In the genomic region with DNA sequence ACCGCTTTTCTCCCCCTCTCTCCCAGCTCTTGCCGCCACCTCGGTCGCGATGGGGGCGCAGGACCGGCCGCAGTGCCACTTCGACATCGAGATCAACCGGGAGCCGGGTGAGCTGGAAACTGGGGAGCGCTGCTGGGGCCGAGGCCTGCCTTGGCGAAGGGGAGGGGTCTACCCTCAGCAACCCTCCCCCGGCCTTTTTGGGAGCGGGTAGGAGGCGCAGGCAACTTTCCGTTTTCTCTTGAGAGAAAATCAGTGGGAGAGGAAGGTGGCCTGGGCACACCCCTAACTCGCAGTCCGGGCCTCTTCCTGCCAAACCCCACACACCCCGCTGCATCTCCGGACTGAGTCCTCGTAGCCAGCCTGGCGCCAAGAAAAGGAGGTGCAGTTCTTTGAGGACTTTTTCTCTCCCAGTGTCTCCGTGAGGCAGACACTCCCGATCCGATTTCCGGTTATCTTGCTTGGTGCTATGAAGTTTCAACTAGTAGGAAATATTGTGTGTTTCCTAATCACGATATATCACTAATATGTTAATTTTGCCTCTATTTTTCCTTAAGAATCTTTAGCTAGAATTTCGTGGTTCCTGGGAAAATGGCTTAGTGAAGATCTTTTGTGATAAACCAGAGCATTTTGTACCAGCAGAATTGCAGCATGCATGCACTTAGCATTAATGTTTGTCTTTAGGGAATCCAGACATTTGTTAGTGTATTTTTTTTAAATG, we compare ENCODE assay signal across 1 cellular context.
TF ChIP-seq lines count a peak whose summit lies in the region.

No MANE protein-coding gene starts in this region.

TF ChIP-seq in GM12878, 131 proteins besides CTCF, POLR2A, EP300 and RAD21:
- TF ChIP-seq MYC (IDR thresholded peaks at IDR 0.05; ENCODE audit: insufficient read depth, insufficient read length, insufficient replicate concordance, low read length, severe bottlenecking) (no peak), RB1 (IDR thresholded peaks at IDR 0.05; ENCODE audit: borderline replicate concordance) (no peak), GABPA (IDR thresholded peaks at IDR 0.05; ENCODE audit: low read depth) (0 out of 2 replicates have a peak, but pooled peaks have one; percentile 33), CREB1 (IDR thresholded peaks at IDR 0.05; ENCODE audit: low read depth) (no peak), MLLT1 (IDR thresholded peaks at IDR 0.05) (no peak; the same call in 1 of the 2 replicates), CREM (IDR thresholded peaks at IDR 0.05; ENCODE audit: low read depth) (no peak), EED (IDR thresholded peaks at IDR 0.05; ENCODE audit: low read depth) (peak; percentile 43), POU2F2 (IDR thresholded peaks at IDR 0.05; ENCODE audit: borderline replicate concordance, low read depth, low read length) (peak; percentile 40; the same call in 1 of the 3 replicates), SKIL (IDR thresholded peaks at IDR 0.05; ENCODE audit: low read depth, poor library complexity, severe bottlenecking) (peak; percentile 19), HSF1 (IDR thresholded peaks at IDR 0.05; ENCODE audit: low read depth, low read length) (no peak), ZNF207 (IDR thresholded peaks at IDR 0.05; ENCODE audit: borderline replicate concordance) (no peak), IRF4 (IDR thresholded peaks at IDR 0.05; ENCODE audit: low read depth, low read length) (no peak), SPI1 (IDR thresholded peaks at IDR 0.05; ENCODE audit: borderline replicate concordance, insufficient read depth, low read depth, low read length) (no peak), HDAC2 (IDR thresholded peaks at IDR 0.05) (no peak), SIX5 (IDR thresholded peaks at IDR 0.05; ENCODE audit: low read depth, low read length, severe bottlenecking) (no peak), SUPT20H (IDR thresholded peaks at IDR 0.05; ENCODE audit: borderline replicate concordance, control insufficient read depth, low read depth, low read length) (no peak), MTA2 (IDR thresholded peaks at IDR 0.05; ENCODE audit: low read depth) (0 out of 2 replicates have a peak, but pooled peaks have one; percentile 36), ZNF622 (IDR thresholded peaks at IDR 0.05) (no peak), HDGF (IDR thresholded peaks at IDR 0.05) (no peak), DPF2 (IDR thresholded peaks at IDR 0.05) (no peak), CHD4 (IDR thresholded peaks at IDR 0.05) (no peak), MXI1 (IDR thresholded peaks at IDR 0.05; ENCODE audit: low read depth, low read length) (no peak), PKNOX1 (IDR thresholded peaks at IDR 0.05) (no peak), SREBF1 (IDR thresholded peaks at IDR 0.05; ENCODE audit: low read length) (no peak), NR2F1 (conservative IDR thresholded peaks at IDR 0.05) (no peak), SIN3A (IDR thresholded peaks at IDR 0.05; ENCODE audit: low read depth, low read length) (no peak), ZBED1 (IDR thresholded peaks at IDR 0.05; ENCODE audit: borderline replicate concordance) (peak; percentile 43; the same call in 1 of the 2 replicates), IKZF1 (conservative IDR thresholded peaks at IDR 0.05) (peak; percentile 16), GATAD2B (conservative IDR thresholded peaks at IDR 0.05; ENCODE audit: low read depth) (peak; percentile 13; the same call in 1 of the 2 replicates), SMARCA5 (IDR thresholded peaks at IDR 0.05) (no peak), ZNF217 (IDR thresholded peaks at IDR 0.05) (no peak), POLR2AphosphoS5 (IDR thresholded peaks at IDR 0.05; ENCODE audit: low read length) (no peak), MEF2B (IDR thresholded peaks at IDR 0.05; ENCODE audit: partially characterized antibody, poor library complexity, severe bottlenecking) (peak; percentile 42), ZNF687 (IDR thresholded peaks at IDR 0.05) (0 out of 2 replicates have a peak, but pooled peaks have one; percentile 1), IKZF2 (IDR thresholded peaks at IDR 0.05) (peak; percentile 29 to 51)
- TF ChIP-seq, protein P1, sequence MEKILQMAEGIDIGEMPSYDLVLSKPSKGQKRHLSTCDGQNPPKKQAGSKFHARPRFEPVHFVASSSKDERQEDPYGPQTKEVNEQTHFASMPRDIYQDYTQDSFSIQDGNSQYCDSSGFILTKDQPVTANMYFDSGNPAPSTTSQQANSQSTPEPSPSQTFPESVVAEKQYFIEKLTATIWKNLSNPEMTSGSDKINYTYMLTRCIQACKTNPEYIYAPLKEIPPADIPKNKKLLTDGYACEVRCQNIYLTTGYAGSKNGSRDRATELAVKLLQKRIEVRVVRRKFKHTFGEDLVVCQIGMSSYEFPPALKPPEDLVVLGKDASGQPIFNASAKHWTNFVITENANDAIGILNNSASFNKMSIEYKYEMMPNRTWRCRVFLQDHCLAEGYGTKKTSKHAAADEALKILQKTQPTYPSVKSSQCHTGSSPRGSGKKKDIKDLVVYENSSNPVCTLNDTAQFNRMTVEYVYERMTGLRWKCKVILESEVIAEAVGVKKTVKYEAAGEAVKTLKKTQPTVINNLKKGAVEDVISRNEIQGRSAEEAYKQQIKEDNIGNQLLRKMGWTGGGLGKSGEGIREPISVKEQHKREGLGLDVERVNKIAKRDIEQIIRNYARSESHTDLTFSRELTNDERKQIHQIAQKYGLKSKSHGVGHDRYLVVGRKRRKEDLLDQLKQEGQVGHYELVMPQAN (conservative IDR thresholded peaks at IDR 0.05): 0 out of 2 replicates have a peak, but pooled peaks have one; percentile 49
- TF ChIP-seq, protein P2, sequence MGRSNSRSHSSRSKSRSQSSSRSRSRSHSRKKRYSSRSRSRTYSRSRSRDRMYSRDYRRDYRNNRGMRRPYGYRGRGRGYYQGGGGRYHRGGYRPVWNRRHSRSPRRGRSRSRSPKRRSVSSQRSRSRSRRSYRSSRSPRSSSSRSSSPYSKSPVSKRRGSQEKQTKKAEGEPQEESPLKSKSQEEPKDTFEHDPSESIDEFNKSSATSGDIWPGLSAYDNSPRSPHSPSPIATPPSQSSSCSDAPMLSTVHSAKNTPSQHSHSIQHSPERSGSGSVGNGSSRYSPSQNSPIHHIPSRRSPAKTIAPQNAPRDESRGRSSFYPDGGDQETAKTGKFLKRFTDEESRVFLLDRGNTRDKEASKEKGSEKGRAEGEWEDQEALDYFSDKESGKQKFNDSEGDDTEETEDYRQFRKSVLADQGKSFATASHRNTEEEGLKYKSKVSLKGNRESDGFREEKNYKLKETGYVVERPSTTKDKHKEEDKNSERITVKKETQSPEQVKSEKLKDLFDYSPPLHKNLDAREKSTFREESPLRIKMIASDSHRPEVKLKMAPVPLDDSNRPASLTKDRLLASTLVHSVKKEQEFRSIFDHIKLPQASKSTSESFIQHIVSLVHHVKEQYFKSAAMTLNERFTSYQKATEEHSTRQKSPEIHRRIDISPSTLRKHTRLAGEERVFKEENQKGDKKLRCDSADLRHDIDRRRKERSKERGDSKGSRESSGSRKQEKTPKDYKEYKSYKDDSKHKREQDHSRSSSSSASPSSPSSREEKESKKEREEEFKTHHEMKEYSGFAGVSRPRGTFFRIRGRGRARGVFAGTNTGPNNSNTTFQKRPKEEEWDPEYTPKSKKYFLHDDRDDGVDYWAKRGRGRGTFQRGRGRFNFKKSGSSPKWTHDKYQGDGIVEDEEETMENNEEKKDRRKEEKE (IDR thresholded peaks at IDR 0.05): no peak
